Comparison of ENCODE assay signal across 8 cellular contexts in the genomic region with DNA sequence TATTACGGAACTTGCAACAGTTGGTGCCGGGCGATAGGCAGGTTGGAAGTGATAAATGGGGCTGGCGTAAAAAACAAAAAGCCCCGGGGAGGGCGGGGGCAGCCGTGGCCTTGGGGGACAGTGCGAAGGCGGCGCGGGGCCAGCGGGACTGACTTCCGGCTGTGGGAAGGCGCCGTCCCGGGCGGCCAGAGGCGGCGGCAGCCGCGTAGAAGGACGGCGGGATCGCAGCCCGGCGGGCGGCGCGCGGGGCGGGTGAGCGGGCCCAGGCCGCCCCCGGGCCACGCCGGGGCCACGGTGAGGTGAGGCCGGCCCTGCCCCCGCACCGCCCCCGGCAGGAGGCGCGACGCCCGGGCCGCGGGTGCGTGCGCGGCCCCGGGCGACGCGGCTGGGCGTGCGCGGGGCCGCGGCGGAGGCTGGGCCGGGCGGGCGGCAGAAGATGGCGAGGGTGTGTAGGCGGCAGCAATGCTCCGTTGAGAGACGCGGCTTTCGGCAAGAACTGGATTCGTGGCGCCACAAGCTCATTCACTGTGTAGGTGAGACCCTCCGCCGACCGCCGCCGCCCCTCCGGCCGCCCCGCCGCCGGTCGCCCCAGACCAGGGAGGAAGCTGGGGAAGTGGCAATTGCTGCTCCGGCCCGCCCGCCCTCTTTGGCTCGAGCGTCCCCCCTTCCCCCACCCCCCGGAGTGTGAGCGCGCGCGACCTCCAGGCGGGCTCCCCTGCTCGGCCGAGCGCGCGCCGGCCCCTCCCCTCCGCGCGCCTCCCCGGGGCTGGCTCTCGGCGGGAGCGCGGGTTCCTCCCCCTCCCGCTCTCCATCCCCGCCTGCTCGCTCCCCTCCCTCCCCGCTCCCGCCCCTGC. TPM values are rescaled to one million over a fixed set of nuclear protein-coding genes. Genes with fewer than 3 reads are reported as not detected.
DNase-seq lines count a peak whose midpoint lies in the region; ATAC-seq and TF ChIP-seq lines count a peak whose summit lies in the region.

A gene (plus strand): TSS at position 432 of the 854 bp plus-strand sequence. CDS start 116,760 bp downstream, outside the sequence.

- H3K27ac ChIP-seq in right lobe of liver = peak within 1 kb of the TSS; percentile 87 to 90 (median 88)

- peak; percentile 81 for TF ChIP-seq POLR2A in GM19193 (IDR thresholded peaks at IDR 0.05; ENCODE audit: extremely low read depth, insufficient read depth, insufficient read length)
- TF ChIP-seq POLR2A in right lobe of liver (IDR thresholded peaks at IDR 0.05) = peak; percentile 54

- no peak for TF ChIP-seq CTCF in BE2C (IDR thresholded peaks at IDR 0.05; ENCODE audit: low read depth, low read length)
- no peak for TF ChIP-seq CTCF in right lobe of liver (IDR thresholded peaks at IDR 0.05)

- H3K36me3 ChIP-seq in BE2C = no peaks in the 10 kb centered on the region; the same call in 1 of the 2 replicates
- H3K36me3 ChIP-seq in right lobe of liver = no peaks in the 10 kb centered on the region

- H3K9me3 ChIP-seq in BE2C (no peaks in the 10 kb centered on the region), right lobe of liver (no peaks in the 10 kb centered on the region)

- H3K4me3 ChIP-seq in BE2C (ENCODE audit: low read depth, low read length) = peak within 1 kb of the TSS; percentile 83
- H3K4me3 ChIP-seq in right lobe of liver = peak within 1 kb of the TSS; percentile 70 to 83 (median 81)

- intact Hi-C loops in right lobe of liver (cut with DNase I) = no loop called here

- 1% methylated on average over 29 of the region's 112 CpGs for WGBS in right lobe of liver (ENCODE audit: insufficient coverage, low coverage, low lambda C conversion rate, missing lambda C conversion rate)

- peak; percentile 76 for ATAC-seq in HG03432 (IDR thresholded peaks at IDR 0.05; ENCODE audit: unreplicated experiment)
- peak; percentile 78 to 92 (median 85) for ATAC-seq in right lobe of liver

- H3K4me1 ChIP-seq in BE2C (peaks cover 7% of the 10 kb centered on the region), right lobe of liver (peaks cover 0 to 29% (median 6%) of the 10 kb centered on the region in 4 donors)

- DNase-seq in BE2C (peak; percentile 88), NCI-H748 (lab: John Stamatoyannopoulos, UW; ENCODE audit: unreplicated experiment) (peak; percentile 87), dermis microvascular lymphatic vessel endothelial cell (ENCODE audit: low read depth in 2 of 2) (peak; percentile 71 to 93), right lobe of liver (peak; percentile 89 to 91 (median 90))
- DNase-seq in activated CD4-positive, alpha-beta T cell treated with anti-CD3 and anti-CD28 coated beads, Interleukin-2, amount 50 U/mL, for 48 hours = peak; percentile 80 to 82
- peak; percentile 78 for DNase-seq in stimulated activated CD4-positive, alpha-beta T cell treated with anti-CD3 and anti-CD28 coated beads, Interleukin-4, amount 100 ng/mL, for 24 hours

- no peaks in the 10 kb centered on the region for H3K27me3 ChIP-seq in BE2C
- H3K27me3 ChIP-seq in right lobe of liver = no peaks in the 10 kb centered on the region

RNA-seq across cellular contexts. Expression of the gene that starts here (rescaled TPM):
- 6.2 TPM for polyA plus RNA-seq in BE2C (2012; ENCODE audit: insufficient read depth, insufficient read length, low read depth)
- total RNA-seq in dermis microvascular lymphatic vessel endothelial cell = 9.6 and 10.5 TPM in 2 replicates
- 10 to 100 TPM in 5 of 6 experiments, 1 to 10 TPM in 1; 8.6 to 16.3 (median 12.9) TPM for total RNA-seq in right lobe of liver

Comparison
In these comparisons a context has a peak if more than half of its experiments do, and no peak if none do; other contexts are left out.
1. Peak in every context shown above with its lines: DNase-seq, ATAC-seq, H3K4me3 ChIP-seq and H3K27ac ChIP-seq.